Comparison of ENCODE assay signal across 17 cellular contexts in genomic region chr2:36360063-36360462, GRCh38. TPM values are rescaled to one million over a fixed set of nuclear protein-coding genes. Genes with fewer than 3 reads are reported as not detected.
DNase-seq lines count a peak whose midpoint lies in the region; ATAC-seq and TF ChIP-seq lines count a peak whose summit lies in the region.
"Had no signal": no experiment of that assay in that cellular context is flagged by ENCODE, and none has a peak within 500 bp of the region (broad histone marks: within the 10 kb centered on the region; RNA-seq: fewer than 3 reads in every experiment).

No MANE protein-coding gene starts in this region.

- in situ Hi-C loops in transverse colon (cut with MboI; ENCODE audit: low pct_ligation_motif_present in 1 of 4, low pct_unique_long_range_greater_than_20kb in 1 of 4, low sequenced_read_pairs in 3 of 4): loop anchor here in 3 of 4 donors (25.0 kb wide), 2 partner anchors 102 to 127 kb away; no protein-coding TSS in a partner anchor

- no peaks in the 10 kb centered on the region for H3K27me3 ChIP-seq in transverse colon
- H3K27me3 ChIP-seq: SJCRH30 had no signal

- TF ChIP-seq CTCF in HFFc6 (IDR thresholded peaks at IDR 0.05): no peak
- no peak for TF ChIP-seq CTCF in MCF 10A (IDR thresholded peaks at IDR 0.05; ENCODE audit: unreplicated experiment)
- TF ChIP-seq CTCF in transverse colon (IDR thresholded peaks at IDR 0.05): no peak

- peak overlapping the region; percentile 94 to 98 (median 96) for H3K27ac ChIP-seq in transverse colon
- H3K27ac ChIP-seq: body of pancreas, SJCRH30 had no signal

- peaks cover 66% of the 10 kb centered on the region for H3K4me1 Mint-ChIP-seq in HFFc6 (ENCODE audit: low read depth)
- peaks cover 48% of the 10 kb centered on the region for H3K4me1 Mint-ChIP-seq in MCF 10A (ENCODE audit: insufficient read depth, unreplicated experiment)

- H3K36me3 ChIP-seq in transverse colon: no peaks in the 10 kb centered on the region
- H3K36me3 ChIP-seq: heart left ventricle, SJCRH30, upper lobe of left lung had no signal

- H3K4me3 Mint-ChIP-seq in HFFc6 (peak overlapping the region; percentile 99), MCF 10A (ENCODE audit: unreplicated experiment) (peak overlapping the region; percentile 95)
- H3K4me3 Mint-ChIP-seq: endodermal cell had no signal

- no peak for TF ChIP-seq EP300 in transverse colon (IDR thresholded peaks at IDR 0.05; ENCODE audit: low read depth)

- no peak overlapping the region for H3K4me3 ChIP-seq in transverse colon
- H3K4me3 ChIP-seq: body of pancreas, SJCRH30 had no signal

- H3K27ac Mint-ChIP-seq in HFFc6 (peak overlapping the region; percentile 98), MCF 10A (ENCODE audit: low read depth, unreplicated experiment) (peak overlapping the region; percentile 97)
- H3K27ac Mint-ChIP-seq: endodermal cell had no signal

- BruUV-seq in MCF 10A (replicated peaks; lab: Mats Ljungman, UMichigan): no TSS peak

- POLR2A ChIA-PET in MCF 10A (lab: Yijun Ruan, JAX): interaction anchor here (0.9 to 12.2 kb wide), 13 partner anchors 12 to 142 kb away, joined by 3 to 742 read pairs (median 5); no protein-coding TSS in a partner anchor

- no peak for DNase-seq in HFFc6
- DNase-seq in MCF 10A (ENCODE audit: unreplicated experiment): no peak
- DNase-seq in kidney tubule cell (ENCODE audit: low spot score): peak; percentile 56
- DNase-seq in transverse colon: no peak
- no peak for DNase-seq in COLO668 (lab: John Stamatoyannopoulos, UW; ENCODE audit: unreplicated experiment)
- no peak for DNase-seq in NCI-H748 treated with DMSO at 0.1 percent for 48 hours (lab: John Stamatoyannopoulos, UW)
- DNase-seq: activated gamma-delta T cell; body of pancreas; endodermal cell; heart left ventricle; naive B cell; NCI-H1048; SJCRH30; stimulated activated CD8-positive, alpha-beta memory T cell treated with anti-CD3 and anti-CD28 coated beads, Interleukin-4, amount 100 ng/mL, for 48 hours; upper lobe of left lung had no signal

- H3K36me3 Mint-ChIP-seq in HFFc6 (ENCODE audit: low read depth) (peaks cover 55% of the 10 kb centered on the region), MCF 10A (ENCODE audit: insufficient read depth, unreplicated experiment) (peaks cover 46% of the 10 kb centered on the region)
- H3K36me3 Mint-ChIP-seq: naive B cell had no signal

- H3K9me3 ChIP-seq in transverse colon: no peaks in the 10 kb centered on the region
- H3K9me3 ChIP-seq: body of pancreas, heart left ventricle, SJCRH30, upper lobe of left lung had no signal

- peaks cover 12% of the 10 kb centered on the region for H3K27me3 Mint-ChIP-seq in HFFc6 (ENCODE audit: insufficient read depth)
- H3K27me3 Mint-ChIP-seq in MCF 10A (ENCODE audit: insufficient read depth, unreplicated experiment): no peaks in the 10 kb centered on the region

- CTCF ChIA-PET in MCF 10A (lab: Yijun Ruan, JAX): interaction anchor here (0.8 to 11.0 kb wide), 9 partner anchors 8 to 949 kb away, joined by 3 to 146 read pairs (median 3); no protein-coding TSS in a partner anchor

- WGBS in transverse colon (ENCODE audit: low coverage in 1 of 2), 2 donors: 67 to 76% methylated on average over 3 to 4 of the region's 4 CpGs

- no peak for TF ChIP-seq POLR2A in transverse colon (IDR thresholded peaks at IDR 0.05)

- ATAC-seq in GM21360 (IDR thresholded peaks at IDR 0.05; ENCODE audit: unreplicated experiment): no peak
- ATAC-seq in GM18870 (IDR thresholded peaks at IDR 0.05; ENCODE audit: unreplicated experiment): no peak
- ATAC-seq: body of pancreas, heart left ventricle had no signal

- H3K4me1 ChIP-seq in transverse colon: peaks cover 15 to 55% (median 43%) of the 10 kb centered on the region in 4 donors

- H3K9me3 Mint-ChIP-seq in HFFc6 (peaks cover 8% of the 10 kb centered on the region), MCF 10A (ENCODE audit: unreplicated experiment) (no peaks in the 10 kb centered on the region)
- H3K9me3 Mint-ChIP-seq: endodermal cell, naive B cell had no signal

- intact Hi-C loops in MCF 10A (cut with micrococcal nuclease): no loop called here
- intact Hi-C loops in transverse colon (cut with DNase I; ENCODE audit: low total_unique reads): no loop called here

RNA-seq across cellular contexts. Expression of gene CRIM1, which starts 4.5 kb away (rescaled TPM):
- 100 to 1,000 TPM; 731 to 946 (median 839) TPM for total RNA-seq in HFFc6 (2021; fragmentation: NEBNext Ultra II Directional; extraction: Animal tissue kit (Norgen Biotek cat#: 25700))
- total RNA-seq in MCF 10A (2022) (119 and 185 TPM in 2 replicates), transverse colon (100 to 1,000 TPM in 1 of 4 donors, 10 to 100 TPM in 3; 73.7 to 134 (median 80.7) TPM)
